Comparison of ENCODE assay signal across 9 cellular contexts in genomic region chr3:23685484-23686258, GRCh38.
A peak's percentile ranks its signal among the peaks of the same experiment; 100 is the strongest.
DNase-seq lines count a peak whose midpoint lies in the region; ATAC-seq and TF ChIP-seq lines count a peak whose summit lies in the region.
"Had no signal": no experiment of that assay in that cellular context is flagged by ENCODE, and none has a peak within 500 bp of the region (broad histone marks: within the 10 kb centered on the region; RNA-seq: fewer than 3 reads in every experiment).

No MANE protein-coding gene starts in this region.

- intact Hi-C loops in right cardiac atrium (cut with DNase I) = no loop called here

- TF ChIP-seq CTCF in GM10266 (IDR thresholded peaks at IDR 0.05; ENCODE audit: control insufficient read depth, insufficient read depth, low read depth, missing control alignments) = no peak

- no peaks in the 10 kb centered on the region for H3K27me3 ChIP-seq in right cardiac atrium (ENCODE audit: control insufficient read depth, insufficient read depth)

- ATAC-seq in right cardiac atrium (peak; percentile 96 to 98), HG03520 (IDR thresholded peaks at IDR 0.05; ENCODE audit: unreplicated experiment) (no peak)

- H3K4me1 ChIP-seq in right cardiac atrium (ENCODE audit: control insufficient read depth, insufficient read depth, low read length) = no peaks in the 10 kb centered on the region
- H3K4me1 ChIP-seq: HAP-1 had no signal

- H3K9me3 ChIP-seq in right cardiac atrium (ENCODE audit: control insufficient read depth, low read length) = no peaks in the 10 kb centered on the region

- peak overlapping the region; percentile 12 for H3K27ac ChIP-seq in right cardiac atrium (ENCODE audit: low read length)

- DNase-seq in AG20443 (ENCODE audit: low spot score) (peak; percentile 93), HPDE6-E6E7 (ENCODE audit: extremely low spot score) (peak; percentile 72), amniotic epithelial cell (ENCODE audit: low read depth) (peak; percentile 95), right cardiac atrium (peak; percentile 60 to 75 (median 64)), GM10266 (ENCODE audit: extremely low spot score) (no peak)
- peak in 2 of 3 donors; percentile 3 to 4 for DNase-seq in stimulated activated CD4-positive, alpha-beta T cell treated with anti-CD3 and anti-CD28 coated beads, TNF-alpha, amount 100 ng/mL, for 48 hours (ENCODE audit: low read depth in 3 of 3)
- no peak for DNase-seq in activated CD8-positive, alpha-beta memory T cell treated with anti-CD3 and anti-CD28 coated beads, Interleukin-2, amount 50 U/mL, for 48 hours

- H3K4me3 ChIP-seq in right cardiac atrium (ENCODE audit: low read length) = no peak overlapping the region
- H3K4me3 ChIP-seq: HAP-1 had no signal

- 57% methylated on average over 10 of the region's 10 CpGs for WGBS in right cardiac atrium

Comparison
In these comparisons a context has a peak if more than half of its experiments do, and no peak if none do; other contexts are left out.
1. DNase-seq: peak in AG20443 (single experiment), HPDE6-E6E7 (single experiment), amniotic epithelial cell (single experiment), right cardiac atrium (3 of 3) and stimulated activated CD4-positive, alpha-beta T cell treated with anti-CD3 and anti-CD28 coated beads, TNF-alpha, amount 100 ng/mL, for 48 hours (2 of 3); none in GM10266 (single experiment) and activated CD8-positive, alpha-beta memory T cell treated with anti-CD3 and anti-CD28 coated beads, Interleukin-2, amount 50 U/mL, for 48 hours (single experiment).